In the genomic region with DNA sequence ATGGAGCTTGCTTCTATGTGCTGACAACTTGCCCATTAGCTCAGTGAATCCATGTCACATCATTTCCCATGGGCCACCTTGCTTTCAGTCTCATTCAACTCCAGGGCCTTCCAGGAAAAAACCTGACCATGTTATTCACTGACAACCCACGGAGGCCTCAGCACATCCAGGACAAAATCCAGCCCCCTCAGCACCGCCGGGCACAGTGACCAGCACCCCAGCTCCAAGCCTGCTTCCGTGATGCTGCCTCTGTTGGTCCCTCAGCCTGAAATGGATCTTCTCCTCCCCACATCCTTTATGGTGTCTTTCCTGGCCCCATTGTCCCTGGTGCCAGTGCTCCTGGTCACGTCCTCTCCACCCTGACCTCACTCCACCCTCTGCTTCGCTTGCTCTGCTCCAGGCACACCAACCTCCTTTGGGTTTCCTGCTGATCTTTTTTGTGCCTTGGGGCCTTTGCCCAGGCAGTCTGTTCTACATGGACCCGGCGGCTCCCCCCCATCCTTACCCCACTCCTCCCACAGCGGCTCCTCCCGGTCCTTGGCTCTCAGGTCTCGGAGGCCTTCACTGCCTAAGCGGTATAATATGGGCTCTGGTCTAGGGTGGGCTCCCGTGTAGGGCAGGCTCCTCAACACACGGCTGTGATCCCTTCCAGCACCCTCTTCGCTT, we compare ENCODE assay signal across 22 cellular contexts.
"Had no signal": no experiment of that assay in that cellular context is flagged by ENCODE, and none has a peak within 500 bp of the region (broad histone marks: within the 10 kb centered on the region; RNA-seq: fewer than 3 reads in every experiment).

No MANE protein-coding gene starts in this region.

- H3K27ac Mint-ChIP-seq: natural killer cell treated with Interleukin-12 subunit alpha and Interleukin-12 subunit beta and Interleukin-15 and Interleukin-18, amount 100 ng/mL, for 72 hours; neural progenitor cell; progenitor cell of endocrine pancreas; stimulated activated effector memory CD8-positive, alpha-beta T cell treated with anti-CD3 and anti-CD28 coated beads, Interleukin-12 subunit alpha, Interleukin-12 subunit beta, amount 100 ng/mL, for 72 hours; stimulated activated naive B cell treated with anti-CD40 and anti-IgM and Interleukin-4, amounts not matched to agents 10 μg/mL and 1 μg/mL and 100 μg/mL, for 72 hours; stimulated activated naive CD8-positive, alpha-beta T cell treated with anti-CD3 and anti-CD28 coated beads, Interleukin-15, Interleukin-2, amounts not matched to agents 100 ng/mL and 50 ng/mL, for 24 hours had no signal

- H3K27me3 Mint-ChIP-seq: naive thymus-derived CD8-positive, alpha-beta T cell; natural killer cell treated with Interleukin-12 subunit alpha and Interleukin-12 subunit beta and Interleukin-15 and Interleukin-18, amount 100 ng/mL, for 72 hours; progenitor cell of endocrine pancreas; stimulated activated naive B cell treated with anti-CD40 and anti-IgM and Interleukin-4, amounts not matched to agents 10 μg/mL and 1 μg/mL and 100 μg/mL, for 72 hours; stimulated activated naive CD8-positive, alpha-beta T cell treated with anti-CD3 and anti-CD28 coated beads, Interleukin-15, Interleukin-2, amounts not matched to agents 100 ng/mL and 50 ng/mL, for 24 hours had no signal

- DNase-seq: naive thymus-derived CD8-positive, alpha-beta T cell; occipital lobe; ovary; psoas muscle; right cardiac atrium; right lobe of liver; sigmoid colon; small intestine; stimulated activated CD4-positive, alpha-beta T cell treated with anti-CD3 and anti-CD28 coated beads, Interleukin-15, amount 100 ng/mL, for 24 hours; stimulated activated CD4-positive, alpha-beta T cell treated with anti-CD3 and anti-CD28 coated beads, Interleukin-2, amount 100 ng/mL, for 24 hours; stimulated activated CD4-positive, alpha-beta T cell treated with anti-CD3 and anti-CD28 coated beads, Interleukin-2, amount 100 ng/mL, for 48 hours; stimulated activated CD4-positive, alpha-beta T cell treated with anti-CD3 and anti-CD28 coated beads, Interleukin-4, amount 100 ng/mL, for 24 hours; stimulated activated naive B cell treated with anti-CD40 and anti-IgM and Interleukin-4, amounts not matched to agents 10 μg/mL and 1 μg/mL and 100 μg/mL, for 72 hours; stimulated activated naive CD4-positive, alpha-beta T cell treated with Interleukin-2 at 50 U/mL for 16 hours; stomach; thyroid gland; trophoblast cell had no signal

- H3K9me3 Mint-ChIP-seq: naive thymus-derived CD8-positive, alpha-beta T cell; natural killer cell treated with Interleukin-12 subunit alpha and Interleukin-12 subunit beta and Interleukin-15 and Interleukin-18, amount 100 ng/mL, for 72 hours; neural progenitor cell; stimulated activated effector memory CD8-positive, alpha-beta T cell treated with anti-CD3 and anti-CD28 coated beads, Interleukin-12 subunit alpha, Interleukin-12 subunit beta, amount 100 ng/mL, for 72 hours; stimulated activated naive B cell treated with anti-CD40 and anti-IgM and Interleukin-4, amounts not matched to agents 10 μg/mL and 1 μg/mL and 100 μg/mL, for 72 hours; stimulated activated naive CD8-positive, alpha-beta T cell treated with anti-CD3 and anti-CD28 coated beads, Interleukin-15, Interleukin-2, amounts not matched to agents 100 ng/mL and 50 ng/mL, for 24 hours had no signal

- ATAC-seq: naive thymus-derived CD8-positive, alpha-beta T cell; natural killer cell treated with Interleukin-12 subunit alpha and Interleukin-12 subunit beta and Interleukin-15 and Interleukin-18, amount 100 ng/mL, for 72 hours; psoas muscle; right cardiac atrium; right lobe of liver; stimulated activated effector memory CD8-positive, alpha-beta T cell treated with anti-CD3 and anti-CD28 coated beads, Interleukin-12 subunit alpha, Interleukin-12 subunit beta, amount 100 ng/mL, for 72 hours; stimulated activated naive B cell treated with anti-CD40 and anti-IgM and Interleukin-4, amounts not matched to agents 10 μg/mL and 1 μg/mL and 100 μg/mL, for 72 hours had no signal

- H3K4me1 Mint-ChIP-seq: neural progenitor cell; stimulated activated effector memory CD8-positive, alpha-beta T cell treated with anti-CD3 and anti-CD28 coated beads, Interleukin-12 subunit alpha, Interleukin-12 subunit beta, amount 100 ng/mL, for 72 hours; stimulated activated naive B cell treated with anti-CD40 and anti-IgM and Interleukin-4, amounts not matched to agents 10 μg/mL and 1 μg/mL and 100 μg/mL, for 72 hours had no signal

- H3K36me3 Mint-ChIP-seq: natural killer cell treated with Interleukin-12 subunit alpha and Interleukin-12 subunit beta and Interleukin-15 and Interleukin-18, amount 100 ng/mL, for 72 hours had no signal

- H3K4me3 Mint-ChIP-seq: naive thymus-derived CD8-positive, alpha-beta T cell; natural killer cell treated with Interleukin-12 subunit alpha and Interleukin-12 subunit beta and Interleukin-15 and Interleukin-18, amount 100 ng/mL, for 72 hours; neural progenitor cell; stimulated activated effector memory CD8-positive, alpha-beta T cell treated with anti-CD3 and anti-CD28 coated beads, Interleukin-12 subunit alpha, Interleukin-12 subunit beta, amount 100 ng/mL, for 72 hours; stimulated activated naive B cell treated with anti-CD40 and anti-IgM and Interleukin-4, amounts not matched to agents 10 μg/mL and 1 μg/mL and 100 μg/mL, for 72 hours; stimulated activated naive CD8-positive, alpha-beta T cell treated with anti-CD3 and anti-CD28 coated beads, Interleukin-15, Interleukin-2, amounts not matched to agents 100 ng/mL and 50 ng/mL, for 24 hours had no signal
